Comparison of ENCODE assay signal across 14 cellular contexts in the genomic region with DNA sequence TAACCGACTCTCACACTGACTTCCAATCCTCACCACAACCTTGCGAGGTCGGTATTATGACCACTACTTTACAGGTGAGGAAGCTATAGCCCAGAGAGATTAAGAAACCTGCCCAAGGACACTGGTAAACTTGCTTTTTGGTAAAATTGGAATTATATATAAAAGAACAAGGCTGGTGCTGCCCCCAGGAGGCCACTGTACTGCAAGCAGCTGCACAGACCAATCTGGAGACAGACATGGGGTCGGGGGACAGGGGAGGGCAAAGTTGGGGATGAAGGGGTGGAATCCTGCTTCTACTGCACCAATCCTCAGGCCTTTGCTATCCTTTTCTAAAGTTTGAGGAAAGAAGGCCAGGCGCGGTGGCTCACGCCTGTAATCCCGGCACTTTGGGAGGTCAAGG.
DNase-seq lines count a peak whose midpoint lies in the region; ATAC-seq and TF ChIP-seq lines count a peak whose summit lies in the region.
"Had no signal": no experiment of that assay in that cellular context is flagged by ENCODE, and none has a peak within 500 bp of the region (broad histone marks: within the 10 kb centered on the region; RNA-seq: fewer than 3 reads in every experiment).

No MANE protein-coding gene starts in this region.

- DNase-seq in activated CD4-positive, alpha-beta T cell treated with anti-CD3 and anti-CD28 coated beads for 36 hours = peak; percentile 12
- no peak for DNase-seq in activated CD4-positive, alpha-beta T cell treated with anti-CD3 and anti-CD28 coated beads, Interleukin-2, amount 10 ng/mL, durations not matched to agents 7 days and 5 days
- DNase-seq in Karpas-422 = peak; percentile 69
- DNase-seq in WTC11 (ENCODE audit: low spot score) = peak; percentile 54
- no peak for DNase-seq in smooth muscle cell (lab: John Stamatoyannopoulos, UW; ENCODE audit: unreplicated experiment)
- no peak for DNase-seq in head of caudate nucleus
- no peak for DNase-seq in sigmoid colon
- no peak for DNase-seq in effector memory CD8-positive, alpha-beta T cell
- DNase-seq: activated T-cell treated with anti-CD3 and anti-CD28 coated beads, Interleukin-2, amount 50 U/mL, for 4 hours; effector CD4-positive, alpha-beta T cell; heart right ventricle; NCI-H1930; nucleus accumbens had no signal

- WGBS in smooth muscle cell (ENCODE audit: low lambda C conversion rate) = 86% methylated on average over 8 of the region's 8 CpGs
- 85 to 92% methylated on average over 8 of the region's 8 CpGs for WGBS in sigmoid colon, 2 donors

- H3K79me2 ChIP-seq in Karpas-422 (ENCODE audit: low read length) (no peaks in the 10 kb centered on the region), smooth muscle cell (ENCODE audit: low read depth) (no peaks in the 10 kb centered on the region)

- no peaks in the 10 kb centered on the region for H3K27me3 Mint-ChIP-seq in activated CD4-positive, alpha-beta T cell treated with anti-CD3 and anti-CD28 coated beads for 36 hours
- no peaks in the 10 kb centered on the region for H3K27me3 Mint-ChIP-seq in activated CD4-positive, alpha-beta T cell treated with anti-CD3 and anti-CD28 coated beads, Interleukin-2, amount 10 ng/mL, durations not matched to agents 7 days and 5 days
- no peaks in the 10 kb centered on the region for H3K27me3 Mint-ChIP-seq in WTC11 (ENCODE audit: low read depth)
- H3K27me3 Mint-ChIP-seq in effector memory CD8-positive, alpha-beta T cell = no peaks in the 10 kb centered on the region

- H3K27ac Mint-ChIP-seq in activated CD4-positive, alpha-beta T cell treated with anti-CD3 and anti-CD28 coated beads for 36 hours = no peak overlapping the region
- H3K27ac Mint-ChIP-seq in activated CD4-positive, alpha-beta T cell treated with anti-CD3 and anti-CD28 coated beads, Interleukin-2, amount 10 ng/mL, durations not matched to agents 7 days and 5 days = no peak overlapping the region
- no peak overlapping the region for H3K27ac Mint-ChIP-seq in WTC11
- H3K27ac Mint-ChIP-seq in effector memory CD8-positive, alpha-beta T cell = no peak overlapping the region

- CTCF ChIA-PET in activated CD4-positive, alpha-beta T cell treated with anti-CD3 and anti-CD28 coated beads for 36 hours (lab: Charles Lee) = no interaction called here
- CTCF ChIA-PET in activated CD4-positive, alpha-beta T cell treated with anti-CD3 and anti-CD28 coated beads, Interleukin-2, amount 10 ng/mL, durations not matched to agents 7 days and 5 days (lab: Charles Lee) = no interaction called here
- CTCF ChIA-PET in WTC11 (lab: Charles Lee) = interaction anchor here (0.5 to 1.2 kb wide), 5 partner anchors 8 to 28 kb away, joined by 3 to 7 read pairs (median 4); no protein-coding TSS in a partner anchor

- H3K9me2 ChIP-seq in Karpas-422 (replicated peaks; ENCODE audit: insufficient read depth, low read length) = no peaks in the 10 kb centered on the region

- no peak for ATAC-seq in activated CD4-positive, alpha-beta T cell treated with anti-CD3 and anti-CD28 coated beads for 36 hours
- ATAC-seq in WTC11 = peak; percentile 96
- no peak for ATAC-seq in effector memory CD8-positive, alpha-beta T cell (replicated peaks)
- ATAC-seq: activated T-cell treated with anti-CD3 and anti-CD28 coated beads, Interleukin-2, amount 50 U/mL, for 4 hours; heart right ventricle had no signal

- H3K4me3 ChIP-seq in Karpas-422 (ENCODE audit: low read length) = no peak overlapping the region
- no peak overlapping the region for H3K4me3 ChIP-seq in smooth muscle cell
- no peak overlapping the region for H3K4me3 ChIP-seq in sigmoid colon
- H3K4me3 ChIP-seq: heart right ventricle, vagina had no signal

- no peak overlapping the region for H2AFZ ChIP-seq in Karpas-422 (ENCODE audit: low read length)
- H2AFZ ChIP-seq in smooth muscle cell (ENCODE audit: low read depth) = no peak overlapping the region

- H3K27me3 ChIP-seq in Karpas-422 (ENCODE audit: low read length) (no peaks in the 10 kb centered on the region), smooth muscle cell (ENCODE audit: low read depth) (no peaks in the 10 kb centered on the region), sigmoid colon (no peaks in the 10 kb centered on the region)
- H3K27me3 ChIP-seq: vagina had no signal

- TF ChIP-seq POLR2A in sigmoid colon (IDR thresholded peaks at IDR 0.05) = no peak

- POLR2A ChIA-PET in activated CD4-positive, alpha-beta T cell treated with anti-CD3 and anti-CD28 coated beads for 36 hours (lab: Charles Lee) = no interaction called here
- POLR2A ChIA-PET in activated CD4-positive, alpha-beta T cell treated with anti-CD3 and anti-CD28 coated beads, Interleukin-2, amount 10 ng/mL, durations not matched to agents 7 days and 5 days (lab: Charles Lee) = no interaction called here
- POLR2A ChIA-PET in WTC11 (lab: Charles Lee) = no interaction called here

- H3K36me3 ChIP-seq in Karpas-422 (ENCODE audit: insufficient read depth, low read length) (no peaks in the 10 kb centered on the region), smooth muscle cell (ENCODE audit: low read depth) (no peaks in the 10 kb centered on the region), sigmoid colon (no peaks in the 10 kb centered on the region)
- H3K36me3 ChIP-seq: heart right ventricle, vagina had no signal

- H3K9me3 Mint-ChIP-seq in activated CD4-positive, alpha-beta T cell treated with anti-CD3 and anti-CD28 coated beads for 36 hours (ENCODE audit: low read depth) = peaks cover 6% of the 10 kb centered on the region
- H3K9me3 Mint-ChIP-seq in activated CD4-positive, alpha-beta T cell treated with anti-CD3 and anti-CD28 coated beads, Interleukin-2, amount 10 ng/mL, durations not matched to agents 7 days and 5 days = no peaks in the 10 kb centered on the region
- H3K9me3 Mint-ChIP-seq in WTC11 = no peaks in the 10 kb centered on the region
- H3K9me3 Mint-ChIP-seq in effector memory CD8-positive, alpha-beta T cell = peaks cover 5 to 10% of the 10 kb centered on the region in 2 donors

- H3K27ac ChIP-seq in Karpas-422 (ENCODE audit: low read length) (no peak overlapping the region), smooth muscle cell (ENCODE audit: low read depth) (no peak overlapping the region), sigmoid colon (no peak overlapping the region)
- H3K27ac ChIP-seq: heart right ventricle, vagina had no signal

- no peaks in the 10 kb centered on the region for H3F3A ChIP-seq in smooth muscle cell (ENCODE audit: low read depth)

- no peak for TF ChIP-seq EP300 in sigmoid colon (IDR thresholded peaks at IDR 0.05)

- no peaks in the 10 kb centered on the region for H3K9me3 ChIP-seq in Karpas-422 (ENCODE audit: low read length)
- H3K9me3 ChIP-seq in smooth muscle cell (replicated peaks; ENCODE audit: low read depth) = no peaks in the 10 kb centered on the region
- H3K9me3 ChIP-seq in sigmoid colon = no peaks in the 10 kb centered on the region
- H3K9me3 ChIP-seq: heart right ventricle, vagina had no signal

- no peaks in the 10 kb centered on the region for H3K4me1 Mint-ChIP-seq in activated CD4-positive, alpha-beta T cell treated with anti-CD3 and anti-CD28 coated beads for 36 hours
- H3K4me1 Mint-ChIP-seq in activated CD4-positive, alpha-beta T cell treated with anti-CD3 and anti-CD28 coated beads, Interleukin-2, amount 10 ng/mL, durations not matched to agents 7 days and 5 days = no peaks in the 10 kb centered on the region
- no peaks in the 10 kb centered on the region for H3K4me1 Mint-ChIP-seq in WTC11
- H3K4me1 Mint-ChIP-seq in effector memory CD8-positive, alpha-beta T cell (ENCODE audit: low read depth in 2 of 2) = no peaks in the 10 kb centered on the region

- H3K4me3 Mint-ChIP-seq in activated CD4-positive, alpha-beta T cell treated with anti-CD3 and anti-CD28 coated beads for 36 hours = no peak overlapping the region
- no peak overlapping the region for H3K4me3 Mint-ChIP-seq in activated CD4-positive, alpha-beta T cell treated with anti-CD3 and anti-CD28 coated beads, Interleukin-2, amount 10 ng/mL, durations not matched to agents 7 days and 5 days
- H3K4me3 Mint-ChIP-seq in WTC11 = no peak overlapping the region
- H3K4me3 Mint-ChIP-seq in effector memory CD8-positive, alpha-beta T cell = no peak overlapping the region
- H3K4me3 Mint-ChIP-seq: activated T-cell treated with anti-CD3 and anti-CD28 coated beads, Interleukin-2, amount 50 U/mL, for 4 hours had no signal

- no peaks in the 10 kb centered on the region for H3K36me3 Mint-ChIP-seq in activated CD4-positive, alpha-beta T cell treated with anti-CD3 and anti-CD28 coated beads for 36 hours (ENCODE audit: low read depth)
- no peaks in the 10 kb centered on the region for H3K36me3 Mint-ChIP-seq in activated CD4-positive, alpha-beta T cell treated with anti-CD3 and anti-CD28 coated beads, Interleukin-2, amount 10 ng/mL, durations not matched to agents 7 days and 5 days (ENCODE audit: low read depth)
- H3K36me3 Mint-ChIP-seq in WTC11 = no peaks in the 10 kb centered on the region
- H3K36me3 Mint-ChIP-seq in effector memory CD8-positive, alpha-beta T cell (ENCODE audit: insufficient read depth) = no peaks in the 10 kb centered on the region

- H3K9ac ChIP-seq in Karpas-422 (ENCODE audit: low read length) (no peak overlapping the region), smooth muscle cell (ENCODE audit: low read depth) (no peak overlapping the region)

- intact Hi-C loops in activated CD4-positive, alpha-beta T cell treated with anti-CD3 and anti-CD28 coated beads for 36 hours (cut with DNase I, micrococcal nuclease) = no loop called here
- intact Hi-C loops in head of caudate nucleus (cut with DNase I) (no loop called here), sigmoid colon (cut with DNase I) (no loop called here)

- H3K4me1 ChIP-seq in Karpas-422 (ENCODE audit: low read length) (no peaks in the 10 kb centered on the region), smooth muscle cell (ENCODE audit: low read depth) (no peaks in the 10 kb centered on the region), sigmoid colon (no peaks in the 10 kb centered on the region)
- H3K4me1 ChIP-seq: heart right ventricle, vagina had no signal

- H3K4me2 ChIP-seq in Karpas-422 (ENCODE audit: low read depth, low read length, poor library complexity, severe bottlenecking) (no peak overlapping the region), smooth muscle cell (no peak overlapping the region)

- TF ChIP-seq CTCF in WTC11 (IDR thresholded peaks at IDR 0.05) (peak; percentile 22; the same call in 1 of the 2 replicates), smooth muscle cell (IDR thresholded peaks at IDR 0.05; ENCODE audit: borderline replicate concordance, insufficient read depth, poor library complexity, severe bottlenecking) (peak; percentile 9), sigmoid colon (IDR thresholded peaks at IDR 0.05) (no peak)

- H4K20me1 ChIP-seq in Karpas-422 (ENCODE audit: insufficient read depth, low read depth, low read length) (no peaks in the 10 kb centered on the region), smooth muscle cell (ENCODE audit: low read depth) (no peaks in the 10 kb centered on the region)

TF ChIP-seq in WTC11, 78 proteins besides CTCF, POLR2A, EP300 and RAD21 (continues in another document):
- TF ChIP-seq TP53 (CRISPR knock-in tag; IDR thresholded peaks at IDR 0.05) (no peak), NR2C2 (CRISPR knock-in tag; IDR thresholded peaks at IDR 0.05) (no peak)

Comparison
In these comparisons a context has a peak if more than half of its experiments do, and no peak if none do; other contexts are left out.
1. DNase-seq: peak in activated CD4-positive, alpha-beta T cell treated with anti-CD3 and anti-CD28 coated beads for 36 hours (single experiment), Karpas-422 (single experiment) and WTC11 (single experiment); none in activated CD4-positive, alpha-beta T cell treated with anti-CD3 and anti-CD28 coated beads, Interleukin-2, amount 10 ng/mL, durations not matched to agents 7 days and 5 days (single experiment), smooth muscle cell (single experiment), head of caudate nucleus (0 of 42), sigmoid colon (single experiment) and effector memory CD8-positive, alpha-beta T cell (0 of 3).
2. CTCF ChIP-seq: peak in WTC11 (single experiment) and smooth muscle cell (single experiment); none in sigmoid colon (0 of 4).